ENCODE assay signal across 1 cellular context in genomic region chr3:182682263-182683229, GRCh38.
TF ChIP-seq lines count a peak whose summit lies in the region.

No MANE protein-coding gene starts in this region.

TF ChIP-seq in HepG2, 621 proteins besides CTCF, POLR2A, EP300 and RAD21 (continued from another document and continues in another):
- no peak for TF ChIP-seq ZNF142 (CRISPR knock-in tag; IDR thresholded peaks at IDR 0.05)
- TF ChIP-seq ZNF501 (CRISPR knock-in tag; IDR thresholded peaks at IDR 0.05): no peak
- no peak for TF ChIP-seq FOXO4 (CRISPR knock-in tag; conservative IDR thresholded peaks at IDR 0.05)
- TF ChIP-seq MAFG (CRISPR knock-in tag; IDR thresholded peaks at IDR 0.05): no peak
- TF ChIP-seq NAIF1 (CRISPR knock-in tag; IDR thresholded peaks at IDR 0.05; ENCODE audit: borderline replicate concordance): no peak
- TF ChIP-seq NCOA1 (CRISPR knock-in tag; IDR thresholded peaks at IDR 0.05): no peak
- TF ChIP-seq ZNF580 (CRISPR knock-in tag; IDR thresholded peaks at IDR 0.05; ENCODE audit: borderline replicate concordance, low read depth): no peak
- no peak for TF ChIP-seq ZNF326 (CRISPR knock-in tag; IDR thresholded peaks at IDR 0.05; ENCODE audit: borderline replicate concordance)
- no peak for TF ChIP-seq HOXA5 (CRISPR knock-in tag; IDR thresholded peaks at IDR 0.05)
- TF ChIP-seq ZNF12 (CRISPR knock-in tag; IDR thresholded peaks at IDR 0.05): no peak
- no peak for TF ChIP-seq ZKSCAN1 (IDR thresholded peaks at IDR 0.05; ENCODE audit: low read length)
- TF ChIP-seq YY1 (IDR thresholded peaks at IDR 0.05; ENCODE audit: insufficient read depth, insufficient replicate concordance, low read depth, low read length): peak; percentile 46
- no peak for TF ChIP-seq ZBTB7A (CRISPR knock-in tag; IDR thresholded peaks at IDR 0.05)
- no peak for TF ChIP-seq PCBP1 (IDR thresholded peaks at IDR 0.05; ENCODE audit: borderline replicate concordance, low read depth, low read length)
- TF ChIP-seq ZNF687 (CRISPR knock-in tag; IDR thresholded peaks at IDR 0.05): peak; percentile 51; the same call in 1 of the 2 replicates
- TF ChIP-seq ZNF205 (CRISPR knock-in tag; IDR thresholded peaks at IDR 0.05): no peak
- TF ChIP-seq SP1 (IDR thresholded peaks at IDR 0.05): no peak
- no peak for TF ChIP-seq SP1 (CRISPR knock-in tag; IDR thresholded peaks at IDR 0.05)
- TF ChIP-seq ZBTB2 (CRISPR knock-in tag; IDR thresholded peaks at IDR 0.05; ENCODE audit: low read depth): no peak
- no peak for TF ChIP-seq NR2C2 (CRISPR knock-in tag; IDR thresholded peaks at IDR 0.05; ENCODE audit: borderline replicate concordance)
- TF ChIP-seq RFX3 (CRISPR knock-in tag; IDR thresholded peaks at IDR 0.05): no peak
- no peak for TF ChIP-seq ZNF431 (CRISPR knock-in tag; IDR thresholded peaks at IDR 0.05; ENCODE audit: borderline replicate concordance, low read depth)
- TF ChIP-seq PREB (CRISPR knock-in tag; IDR thresholded peaks at IDR 0.05): no peak
- no peak for TF ChIP-seq ZNF367 (CRISPR knock-in tag; IDR thresholded peaks at IDR 0.05; ENCODE audit: borderline replicate concordance)
- TF ChIP-seq CHCHD3 (CRISPR knock-in tag; IDR thresholded peaks at IDR 0.05): no peak
- no peak for TF ChIP-seq TBP (CRISPR knock-in tag; IDR thresholded peaks at IDR 0.05)
- peak; percentile 41 for TF ChIP-seq AGO1 (IDR thresholded peaks at IDR 0.05; ENCODE audit: low read depth, low read length, poor library complexity, severe bottlenecking)
- no peak for TF ChIP-seq MBD4 (IDR thresholded peaks at IDR 0.05; ENCODE audit: borderline replicate concordance, low read length)
- no peak for TF ChIP-seq ZNF615 (CRISPR knock-in tag; IDR thresholded peaks at IDR 0.05; ENCODE audit: borderline replicate concordance)
- peak; percentile 81; the same call in 1 of the 2 replicates for TF ChIP-seq ZNF800 (CRISPR knock-in tag; IDR thresholded peaks at IDR 0.05)
- TF ChIP-seq ZNF282 (IDR thresholded peaks at IDR 0.05; ENCODE audit: partially characterized antibody): no peak
- no peak for TF ChIP-seq TAF1 (CRISPR knock-in tag; IDR thresholded peaks at IDR 0.05)
- no peak for TF ChIP-seq ZNF549 (CRISPR knock-in tag; IDR thresholded peaks at IDR 0.05)
- 0 out of 2 replicates have a peak, but pooled peaks have one; percentile 9 for TF ChIP-seq HOXA3 (CRISPR knock-in tag; IDR thresholded peaks at IDR 0.05)
- no peak for TF ChIP-seq HOXA9 (CRISPR knock-in tag; IDR thresholded peaks at IDR 0.05; ENCODE audit: borderline replicate concordance)
- TF ChIP-seq EHMT2 (IDR thresholded peaks at IDR 0.05; ENCODE audit: borderline replicate concordance, low read depth, low read length): no peak
- no peak for TF ChIP-seq NFIB (CRISPR knock-in tag; IDR thresholded peaks at IDR 0.05; ENCODE audit: borderline replicate concordance)
- peak; percentile 53; the same call in 1 of the 2 replicates for TF ChIP-seq KDM2A (CRISPR knock-in tag; IDR thresholded peaks at IDR 0.05; ENCODE audit: borderline replicate concordance, low read depth)
- TF ChIP-seq KDM6A (CRISPR knock-in tag; IDR thresholded peaks at IDR 0.05; ENCODE audit: low read depth): no peak
- no peak for TF ChIP-seq ZNF275 (CRISPR knock-in tag; IDR thresholded peaks at IDR 0.05; ENCODE audit: borderline replicate concordance)
- TF ChIP-seq ZNF781 (CRISPR knock-in tag; IDR thresholded peaks at IDR 0.05; ENCODE audit: borderline replicate concordance, not compliant biosample characterization): no peak
- no peak for TF ChIP-seq ZNF276 (CRISPR knock-in tag; IDR thresholded peaks at IDR 0.05; ENCODE audit: low read depth)
- no peak for TF ChIP-seq PLSCR1 (CRISPR knock-in tag; IDR thresholded peaks at IDR 0.05; ENCODE audit: borderline replicate concordance)
- TF ChIP-seq ISX (CRISPR knock-in tag; conservative IDR thresholded peaks at IDR 0.05): 0 out of 2 replicates have a peak, but pooled peaks have one; percentile 45
